ENCODE assay signal across 13 cellular contexts in the genomic region with DNA sequence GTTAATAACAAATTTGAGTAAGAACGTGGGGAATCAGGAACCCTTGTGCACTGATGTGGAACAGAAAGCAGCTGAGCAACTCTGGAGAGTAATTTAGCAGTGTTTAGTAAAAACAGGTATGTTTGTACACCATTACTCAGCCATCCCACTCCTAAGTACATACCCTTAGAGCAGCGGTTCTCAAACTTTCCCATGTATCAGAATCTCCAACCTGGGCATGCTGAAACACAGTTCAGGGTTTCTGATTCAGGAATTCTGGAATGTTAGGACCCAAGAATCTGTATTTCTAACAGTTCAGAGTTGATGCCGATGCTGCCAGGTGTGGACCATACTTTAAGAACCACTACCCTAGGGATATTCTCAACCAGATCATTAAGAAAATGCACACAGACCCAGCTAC. TPM values are rescaled to one million over a fixed set of nuclear protein-coding genes. Genes with fewer than 3 reads are reported as not detected.
DNase-seq lines count a peak whose midpoint lies in the region; ATAC-seq, FAIRE-seq and TF ChIP-seq lines count a peak whose summit lies in the region.
"Had no signal": no experiment of that assay in that cellular context is flagged by ENCODE, and none has a peak within 500 bp of the region (broad histone marks: within the 10 kb centered on the region; RNA-seq: fewer than 3 reads in every experiment).

No MANE protein-coding gene starts in this region.

- peak; percentile 62 for FAIRE-seq in GM18507 (lab: Jason Lieb, UNC)
- FAIRE-seq: pancreas had no signal

- no peak for DNase-seq in GM18507 (ENCODE audit: extremely low spot score, insufficient read length, low read depth)
- DNase-seq in NK-92 (lab: John Stamatoyannopoulos, UW; ENCODE audit: unreplicated experiment) = no peak
- no peak for DNase-seq in RPMI8226
- no peak for DNase-seq in mucosa of descending colon
- DNase-seq in MM.1S = no peak
- DNase-seq: activated CD8-positive, alpha-beta memory T cell treated with anti-CD3 and anti-CD28 coated beads for 24 hours; midbrain; NCI-H2107; pancreas had no signal

- H3K4me1 ChIP-seq in BLaER1 (peaks cover 38% of the 10 kb centered on the region), iPS-18a (ENCODE audit: control insufficient read depth, low read depth, low read length) (peaks cover 60% of the 10 kb centered on the region), mucosa of descending colon (ENCODE audit: low read depth) (peaks cover 13% of the 10 kb centered on the region), MM.1S (ENCODE audit: low read length) (peaks cover 13% of the 10 kb centered on the region)

- H3K9ac ChIP-seq in BLaER1 (no peak overlapping the region), SU-DHL-6 (ENCODE audit: low read length) (peak overlapping the region; percentile 7; the same call in 1 of the 2 replicates), iPS-18a (ENCODE audit: low read length) (no peak overlapping the region), MM.1S (ENCODE audit: low read length) (no peak overlapping the region)

- H3K4me3 ChIP-seq in BLaER1 (no peak overlapping the region), SU-DHL-6 (ENCODE audit: insufficient read depth, low read length, poor library complexity, severe bottlenecking) (no peak overlapping the region), iPS-18a (ENCODE audit: low read length) (peak overlapping the region; percentile 39), mucosa of descending colon (no peak overlapping the region), MM.1S (ENCODE audit: low read length) (no peak overlapping the region)
- H3K4me3 ChIP-seq: pancreas, SK-N-MC had no signal

- no peak overlapping the region for H2AFZ ChIP-seq in SU-DHL-6 (ENCODE audit: low read depth, low read length, severe bottlenecking)
- H2AFZ ChIP-seq in MM.1S (ENCODE audit: low read length) = no peak overlapping the region

- H3K27ac ChIP-seq in BLaER1 (no peak overlapping the region), SU-DHL-6 (ENCODE audit: low read depth, low read length) (peak overlapping the region; percentile 86), iPS-18a (ENCODE audit: low read length) (no peak overlapping the region), MM.1S (ENCODE audit: low read length) (no peak overlapping the region)
- H3K27ac ChIP-seq: pancreas, SK-N-MC had no signal

- H3K9me3 ChIP-seq in BLaER1 (no peaks in the 10 kb centered on the region), SU-DHL-6 (ENCODE audit: insufficient read depth, low read length) (no peaks in the 10 kb centered on the region), iPS-18a (ENCODE audit: control insufficient read depth, low read depth, low read length) (no peaks in the 10 kb centered on the region), mucosa of descending colon (no peaks in the 10 kb centered on the region), MM.1S (replicated peaks; ENCODE audit: insufficient read depth, low read length) (no peaks in the 10 kb centered on the region)
- H3K9me3 ChIP-seq: pancreas had no signal

- H3K4me2 ChIP-seq in BLaER1 = peak overlapping the region; percentile 39
- peak overlapping the region; percentile 80 for H3K4me2 ChIP-seq in SU-DHL-6 (ENCODE audit: low read depth, low read length, poor library complexity, severe bottlenecking)
- H3K4me2 ChIP-seq in MM.1S (ENCODE audit: low read depth, low read length) = no peak overlapping the region

- ATAC-seq in mucosa of descending colon = no peak
- ATAC-seq: pancreas had no signal

- intact Hi-C loops in mucosa of descending colon (cut with DNase I, micrococcal nuclease) = no loop called here

- H4K20me1 ChIP-seq in BLaER1 (peaks cover 57% of the 10 kb centered on the region), SU-DHL-6 (ENCODE audit: low read depth, low read length) (peaks cover 4% of the 10 kb centered on the region), MM.1S (ENCODE audit: insufficient read depth, low read length) (0 out of 2 replicates have a peak, but pooled peaks cover 4% of the 10 kb centered on the region)

- TF ChIP-seq CTCF in SU-DHL-6 (IDR thresholded peaks at IDR 0.05; ENCODE audit: insufficient read depth, low read length, poor library complexity, severe bottlenecking) = no peak
- TF ChIP-seq CTCF in mucosa of descending colon (IDR thresholded peaks at IDR 0.05) = no peak
- no peak for TF ChIP-seq CTCF in MM.1S (IDR thresholded peaks at IDR 0.05; ENCODE audit: low read length)

- H3K79me2 ChIP-seq in SU-DHL-6 (ENCODE audit: insufficient read depth, low read length) (peaks cover 79% of the 10 kb centered on the region), MM.1S (ENCODE audit: low read length) (peaks cover 91% of the 10 kb centered on the region)

- H3K9me2 ChIP-seq in SU-DHL-6 (replicated peaks; ENCODE audit: insufficient read depth, low read length) (no peaks in the 10 kb centered on the region), MM.1S (replicated peaks; ENCODE audit: insufficient read depth, low read length) (no peaks in the 10 kb centered on the region)

- peaks cover 17% of the 10 kb centered on the region for H3F3A ChIP-seq in SU-DHL-6 (ENCODE audit: insufficient read depth)
- peaks cover 28% of the 10 kb centered on the region for H3F3A ChIP-seq in MM.1S (ENCODE audit: insufficient read depth, low read length)

- no peaks in the 10 kb centered on the region for H3K27me3 ChIP-seq in BLaER1
- H3K27me3 ChIP-seq in SU-DHL-6 (ENCODE audit: low read length) = no peaks in the 10 kb centered on the region
- peaks cover 5% of the 10 kb centered on the region for H3K27me3 ChIP-seq in iPS-18a (ENCODE audit: control insufficient read depth, insufficient read depth, low read length)
- H3K27me3 ChIP-seq in MM.1S (replicated peaks; ENCODE audit: insufficient read depth, low read length) = no peaks in the 10 kb centered on the region
- H3K27me3 ChIP-seq: pancreas had no signal

- H3K36me3 ChIP-seq in BLaER1 (no peaks in the 10 kb centered on the region), SU-DHL-6 (ENCODE audit: low read length) (no peaks in the 10 kb centered on the region), iPS-18a (ENCODE audit: control insufficient read depth, low read depth, low read length) (no peaks in the 10 kb centered on the region), mucosa of descending colon (ENCODE audit: low read depth) (no peaks in the 10 kb centered on the region), MM.1S (replicated peaks; ENCODE audit: insufficient read depth, low read length) (no peaks in the 10 kb centered on the region)
- H3K36me3 ChIP-seq: pancreas had no signal

RNA-seq across cellular contexts. Expression of a gene that starts 5.1 kb away (rescaled TPM):
- 10 to 100 TPM; 14.4 to 28.4 (median 20.0) TPM for total RNA-seq in mucosa of descending colon
